ENCODE assay signal across 8 cellular contexts in genomic region chr7:30505174-30505697, GRCh38. TPM values are rescaled to one million over a fixed set of nuclear protein-coding genes. Genes with fewer than 3 reads are reported as not detected.
DNase-seq lines count a peak whose midpoint lies in the region; ATAC-seq and TF ChIP-seq lines count a peak whose summit lies in the region.

No MANE protein-coding gene starts in this region.

- H3K9me3 ChIP-seq in MG63, result no peaks in the 10 kb centered on the region

- H3K4me3 ChIP-seq in MG63, result peak overlapping the region; percentile 87

- no peaks in the 10 kb centered on the region for H3K27me3 ChIP-seq in MG63

- H3K36me3 Mint-ChIP-seq in dendritic cell treated with granulocyte-macrophage colony-stimulating factor and Interleukin-4, amounts not matched to agents 40 ng/mL and 50 ng/mL, for 4 days (ENCODE audit: low read depth), result peaks cover 14% of the 10 kb centered on the region
- peaks cover 30% of the 10 kb centered on the region for H3K36me3 Mint-ChIP-seq in neural crest cell (ENCODE audit: low read depth)

- no peak for TF ChIP-seq CTCF in neural crest cell (conservative IDR thresholded peaks at IDR 0.05)

- peak; percentile 46 for DNase-seq in NCI-H1105 treated with DMSO at 0.1 percent for 48 hours (lab: John Stamatoyannopoulos, UW)
- DNase-seq in NCI-H1105 (lab: John Stamatoyannopoulos, UW), result no peak
- DNase-seq in MG63, result no peak
- no peak for DNase-seq in neural crest cell (ENCODE audit: low read depth, low spot score)
- DNase-seq in COLO668 (lab: John Stamatoyannopoulos, UW; ENCODE audit: unreplicated experiment), result no peak

- peak overlapping the region; percentile 77 for H3K4me3 Mint-ChIP-seq in dendritic cell treated with granulocyte-macrophage colony-stimulating factor and Interleukin-4, amounts not matched to agents 40 ng/mL and 50 ng/mL, for 4 days
- peak overlapping the region; percentile 87 for H3K4me3 Mint-ChIP-seq in neural crest cell

- ATAC-seq in GM21786 (IDR thresholded peaks at IDR 0.05; ENCODE audit: unreplicated experiment) (no peak), HG03095 (IDR thresholded peaks at IDR 0.05; ENCODE audit: unreplicated experiment) (no peak)

- no peaks in the 10 kb centered on the region for H3K27me3 Mint-ChIP-seq in dendritic cell treated with granulocyte-macrophage colony-stimulating factor and Interleukin-4, amounts not matched to agents 40 ng/mL and 50 ng/mL, for 4 days
- H3K27me3 Mint-ChIP-seq in neural crest cell (ENCODE audit: low read depth), result no peaks in the 10 kb centered on the region

- H3K27ac Mint-ChIP-seq in dendritic cell treated with granulocyte-macrophage colony-stimulating factor and Interleukin-4, amounts not matched to agents 40 ng/mL and 50 ng/mL, for 4 days, result peak overlapping the region; percentile 85
- H3K27ac Mint-ChIP-seq in neural crest cell (ENCODE audit: unreplicated experiment), result peak overlapping the region; percentile 47

- H3K36me3 ChIP-seq in MG63, result peaks cover 27% of the 10 kb centered on the region

- intact Hi-C loops in dendritic cell treated with granulocyte-macrophage colony-stimulating factor and Interleukin-4, amounts not matched to agents 40 ng/mL and 50 ng/mL, for 4 days (cut with micrococcal nuclease), result no loop called here

- H3K9me3 Mint-ChIP-seq in dendritic cell treated with granulocyte-macrophage colony-stimulating factor and Interleukin-4, amounts not matched to agents 40 ng/mL and 50 ng/mL, for 4 days, result peaks cover 13% of the 10 kb centered on the region
- peaks cover 14% of the 10 kb centered on the region for H3K9me3 Mint-ChIP-seq in neural crest cell

- H3K4me1 Mint-ChIP-seq in dendritic cell treated with granulocyte-macrophage colony-stimulating factor and Interleukin-4, amounts not matched to agents 40 ng/mL and 50 ng/mL, for 4 days (ENCODE audit: low read depth), result peaks cover 29% of the 10 kb centered on the region
- H3K4me1 Mint-ChIP-seq in neural crest cell, result peaks cover 28% of the 10 kb centered on the region

RNA-seq across cellular contexts. Expression of gene GGCT, which starts 0.6 kb away (rescaled TPM):
- total RNA-seq in MG63 (2014; rRNA removed; shearing (Covaris generic); ENCODE audit: low replicate concordance), result 49.3 and 143 TPM in 2 replicates
- 73.1 and 77.5 TPM in 2 replicates for total RNA-seq in neural crest cell

RNA-seq across cellular contexts. Expression of gene NOD1, which starts 26.7 kb away (rescaled TPM):
- total RNA-seq in MG63 (2014; rRNA removed; shearing (Covaris generic); ENCODE audit: low replicate concordance), result 2.1 and 2.5 TPM in 2 replicates
- 8.1 and 9.1 TPM in 2 replicates for total RNA-seq in neural crest cell
